9 cellular contexts compared by ENCODE assay signal in the genomic region with DNA sequence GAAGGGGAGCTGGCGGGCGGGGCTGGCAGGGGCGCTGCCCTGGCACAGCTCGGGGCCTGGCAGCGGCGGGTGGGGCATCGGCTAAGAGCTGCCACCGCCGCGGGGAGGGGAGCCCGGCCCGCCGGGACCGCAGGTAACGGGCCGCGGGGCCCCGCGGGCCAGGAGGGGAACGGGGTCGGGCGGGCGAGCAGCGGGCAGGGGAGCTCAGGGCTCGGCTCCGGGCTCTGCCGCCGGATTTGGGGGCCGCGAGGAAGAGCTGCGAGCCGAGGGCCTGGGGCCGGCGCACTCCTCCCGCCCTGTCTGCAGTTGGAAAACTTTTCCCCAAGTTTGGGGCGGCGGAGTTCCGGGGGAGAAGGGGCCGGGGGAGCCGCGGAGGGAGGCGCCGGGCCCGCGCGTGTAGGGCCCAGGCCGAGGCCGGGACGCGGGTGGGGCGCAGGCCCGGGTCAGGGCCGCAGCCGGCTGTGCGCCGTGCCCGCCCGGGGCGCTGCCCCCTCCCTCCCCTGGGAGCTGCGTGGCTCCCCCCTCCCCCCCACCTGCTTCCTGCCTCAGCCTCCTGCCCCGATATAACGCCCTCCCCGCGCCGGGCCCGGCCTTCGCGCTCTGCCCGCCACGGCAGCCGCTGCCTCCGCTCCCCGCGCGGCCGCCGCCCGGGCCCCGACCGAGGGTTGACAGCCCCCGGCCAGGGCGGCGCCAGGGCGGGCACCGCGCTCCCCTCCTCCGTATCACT. TPM values are rescaled to one million over a fixed set of nuclear protein-coding genes. Genes with fewer than 3 reads are reported as not detected.
DNase-seq lines count a peak whose midpoint lies in the region; ATAC-seq and TF ChIP-seq lines count a peak whose summit lies in the region.
"Had no signal": no experiment of that assay in that cellular context is flagged by ENCODE, and none has a peak within 500 bp of the region (broad histone marks: within the 10 kb centered on the region; RNA-seq: fewer than 3 reads in every experiment).

No MANE protein-coding gene starts in this region.

- no peaks in the 10 kb centered on the region for H3K9me3 ChIP-seq in CD8-positive, alpha-beta T cell (ENCODE audit: low read length)
- no peaks in the 10 kb centered on the region for H3K9me3 ChIP-seq in OCI-LY1 (ENCODE audit: low read length)
- H3K9me3 ChIP-seq in mucosa of stomach (ENCODE audit: control insufficient read depth, low read length): no peaks in the 10 kb centered on the region

- POLR2A ChIA-PET in CD8-positive, alpha-beta T cell (lab: Charles Lee): interaction anchor here (0.6 to 3.4 kb wide), 7 partner anchors 22 to 339 kb away, joined by 3 to 18 read pairs (median 6); no protein-coding TSS in a partner anchor

- peaks cover 19% of the 10 kb centered on the region for H3K27me3 Mint-ChIP-seq in CD8-positive, alpha-beta T cell (ENCODE audit: low read depth)
- H3K27me3 Mint-ChIP-seq in central memory CD8-positive, alpha-beta T cell: no peaks in the 10 kb centered on the region

- CTCF ChIA-PET in CD8-positive, alpha-beta T cell (lab: Charles Lee): interaction anchor here (0.7 to 8.5 kb wide), 20 partner anchors 11 to 281 kb away, joined by 3 to 240 read pairs (median 5); a partner anchor contains a TSS

- intact Hi-C loops in CD8-positive, alpha-beta T cell (cut with DNase I, micrococcal nuclease): loop anchor here (1.0 to 5.0 kb wide), 5 partner anchors 34 to 298 kb away; a partner anchor contains a TSS
- intact Hi-C loops in head of caudate nucleus (cut with DNase I): loop anchor here (2.0 kb wide), 1 partner anchor 189 kb away; no protein-coding TSS in a partner anchor

- H3K79me2 ChIP-seq in OCI-LY1 (ENCODE audit: insufficient read depth, low read length): no peaks in the 10 kb centered on the region

- peak overlapping the region; percentile 77 for H3K4me2 ChIP-seq in OCI-LY1 (ENCODE audit: low read length)

- peaks cover 5% of the 10 kb centered on the region for H3K36me3 Mint-ChIP-seq in CD8-positive, alpha-beta T cell
- H3K36me3 Mint-ChIP-seq in central memory CD8-positive, alpha-beta T cell (ENCODE audit: insufficient read depth): peaks cover 32% of the 10 kb centered on the region

- H3K9me2 ChIP-seq in OCI-LY1 (ENCODE audit: low read depth, low read length): no peaks in the 10 kb centered on the region

- peaks cover 35% of the 10 kb centered on the region for H3K4me1 Mint-ChIP-seq in CD8-positive, alpha-beta T cell (ENCODE audit: low read depth)
- H3K4me1 Mint-ChIP-seq in central memory CD8-positive, alpha-beta T cell: peaks cover 30% of the 10 kb centered on the region

- H2AFZ ChIP-seq in OCI-LY1 (ENCODE audit: low read length): no peak overlapping the region

- H3K27ac Mint-ChIP-seq in CD8-positive, alpha-beta T cell: no peak overlapping the region
- no peak overlapping the region for H3K27ac Mint-ChIP-seq in central memory CD8-positive, alpha-beta T cell (ENCODE audit: low read depth)

- no peaks in the 10 kb centered on the region for H3F3A ChIP-seq in OCI-LY1 (ENCODE audit: insufficient read depth, low read length)

- H3K27ac ChIP-seq in CD8-positive, alpha-beta T cell (ENCODE audit: low read depth, low read length): no peak overlapping the region
- H3K27ac ChIP-seq in OCI-LY1 (ENCODE audit: low read depth, low read length, poor library complexity, severe bottlenecking): no peak overlapping the region

- TF ChIP-seq CTCF in CD8-positive, alpha-beta T cell (IDR thresholded peaks at IDR 0.05): no peak
- TF ChIP-seq CTCF in OCI-LY1 (IDR thresholded peaks at IDR 0.05; ENCODE audit: low read length): no peak

- H3K4me3 Mint-ChIP-seq in CD8-positive, alpha-beta T cell: peak overlapping the region; percentile 74
- H3K4me3 Mint-ChIP-seq in central memory CD8-positive, alpha-beta T cell: peak overlapping the region; percentile 67

- no peak for ATAC-seq in CD8-positive, alpha-beta T cell
- ATAC-seq in central memory CD8-positive, alpha-beta T cell (replicated peaks; ENCODE audit: extremely low read depth, poor library complexity, severe bottlenecking): no peak
- ATAC-seq in GM21723 (IDR thresholded peaks at IDR 0.05; ENCODE audit: unreplicated experiment): no peak

- no peaks in the 10 kb centered on the region for H3K27me3 ChIP-seq in CD8-positive, alpha-beta T cell (ENCODE audit: insufficient read depth, low read length)
- no peaks in the 10 kb centered on the region for H3K27me3 ChIP-seq in OCI-LY1 (ENCODE audit: insufficient read depth, low read length)
- peaks cover 72% of the 10 kb centered on the region for H3K27me3 ChIP-seq in mucosa of stomach (ENCODE audit: control insufficient read depth, insufficient read depth, low read length)

- H4K20me1 ChIP-seq in OCI-LY1 (ENCODE audit: insufficient read depth, low read length): no peaks in the 10 kb centered on the region

- DNase-seq in CD8-positive, alpha-beta T cell: peak in 5 of 7 experiments; percentile 38 to 68 (median 49)
- no peak for DNase-seq in central memory CD8-positive, alpha-beta T cell (ENCODE audit: low spot score in 2 of 2)
- DNase-seq in head of caudate nucleus (no peak), T-helper 9 cell (no peak), RKO (ENCODE audit: low spot score) (no peak)

- peak overlapping the region; percentile 34; the same call in 1 of the 2 replicates for H3K9ac ChIP-seq in OCI-LY1 (ENCODE audit: low read length)
- H3K9ac ChIP-seq in mucosa of stomach (ENCODE audit: low read length): peak overlapping the region; percentile 57

- peaks cover 62% of the 10 kb centered on the region for H3K4me1 ChIP-seq in CD8-positive, alpha-beta T cell (ENCODE audit: insufficient read depth, low read length)
- H3K4me1 ChIP-seq in OCI-LY1 (ENCODE audit: insufficient read depth, low read length, severe bottlenecking) (peaks cover 50% of the 10 kb centered on the region), mucosa of stomach (ENCODE audit: control insufficient read depth, insufficient read depth, low read length) (peaks cover 53% of the 10 kb centered on the region)

- H3K36me3 ChIP-seq in CD8-positive, alpha-beta T cell (ENCODE audit: insufficient read depth, low read length): no peaks in the 10 kb centered on the region
- H3K36me3 ChIP-seq in OCI-LY1 (ENCODE audit: insufficient read depth, low read length): no peaks in the 10 kb centered on the region; the same call in 1 of the 2 replicates
- no peaks in the 10 kb centered on the region for H3K36me3 ChIP-seq in mucosa of stomach (ENCODE audit: control insufficient read depth, insufficient read depth, low read length)

- peak overlapping the region; percentile 65 for H3K4me3 ChIP-seq in CD8-positive, alpha-beta T cell (ENCODE audit: low read depth, low read length)
- H3K4me3 ChIP-seq in OCI-LY1 (ENCODE audit: low read depth, low read length, poor library complexity, severe bottlenecking): peak overlapping the region; percentile 67
- H3K4me3 ChIP-seq in mucosa of stomach (ENCODE audit: low read length): no peak overlapping the region

- no peaks in the 10 kb centered on the region for H3K9me3 Mint-ChIP-seq in CD8-positive, alpha-beta T cell
- H3K9me3 Mint-ChIP-seq in central memory CD8-positive, alpha-beta T cell: no peaks in the 10 kb centered on the region

RNA-seq across cellular contexts. Expression of a gene that starts 0.8 kb away (rescaled TPM):
- total RNA-seq in CD8-positive, alpha-beta T cell: 10 to 100 TPM; 12.1 to 13.0 TPM

RNA-seq across cellular contexts. Expression of a gene that starts 13.8 kb away (rescaled TPM):
- 10 to 100 TPM; 38.7 to 48.2 TPM for total RNA-seq in CD8-positive, alpha-beta T cell

RNA-seq across cellular contexts. Expression of a gene that starts 25.7 kb away (rescaled TPM):
- total RNA-seq in CD8-positive, alpha-beta T cell: 100 to 1,000 TPM; 128 to 149 TPM

RNA-seq across cellular contexts. Expression of a gene that starts 30.5 kb away (rescaled TPM):
- total RNA-seq in CD8-positive, alpha-beta T cell: not detected
- total RNA-seq: glomerular endothelial cell had no signal

Comparison
In these comparisons a context has a peak if more than half of its experiments do, and no peak if none do; other contexts are left out.
1. DNase-seq: peak in CD8-positive, alpha-beta T cell (5 of 7); none in central memory CD8-positive, alpha-beta T cell (0 of 2), head of caudate nucleus (0 of 42), T-helper 9 cell (single experiment) and RKO (single experiment).